35 cellular contexts compared by ENCODE assay signal in the genomic region with DNA sequence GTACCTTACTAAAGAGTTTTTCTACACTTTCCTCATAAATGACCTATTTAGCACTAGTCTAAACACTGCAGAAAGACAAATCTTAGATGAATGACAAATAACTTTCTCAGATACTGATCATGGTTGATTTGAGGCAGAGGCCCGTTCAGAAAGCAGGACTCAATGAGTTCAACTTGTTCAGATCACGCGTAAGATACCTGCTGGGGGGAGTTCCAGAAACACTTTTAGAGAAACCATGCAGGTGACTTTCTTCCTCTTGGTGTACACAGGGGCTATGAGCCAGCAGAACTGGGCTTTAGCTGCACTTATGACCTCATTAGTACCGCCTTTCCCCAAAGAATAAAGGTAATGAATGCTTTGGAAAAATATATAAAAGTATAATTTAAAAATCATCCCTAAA. TPM values are rescaled to one million over a fixed set of nuclear protein-coding genes. Genes with fewer than 3 reads are reported as not detected.
"Had no signal": no experiment of that assay in that cellular context is flagged by ENCODE, and none has a peak within 500 bp of the region (broad histone marks: within the 10 kb centered on the region; RNA-seq: fewer than 3 reads in every experiment).

No MANE protein-coding gene starts in this region.

- H3K9me3 ChIP-seq: MG63 had no signal

- H3K4me2 ChIP-seq: KMS-11 had no signal

- H3K36me3 ChIP-seq: MG63 had no signal

- H3K27me3 ChIP-seq: MG63 had no signal

- H3K9ac ChIP-seq: KMS-11 had no signal

- H3K27ac ChIP-seq: KMS-11 had no signal

- H3K4me3 ChIP-seq: MG63 had no signal

- DNase-seq: Karpas-422, Kasumi-1, KG1, MG63, MM.1S, MV-4-11, NCI-H1048, NCI-H1092, NCI-H1092 treated with DMSO at 0.1 percent for 48 hours, NCI-H1105, NCI-H1105 treated with DMSO at 0.1 percent for 48 hours, NCI-H1417, NCI-H1417 treated with DMSO at 0.1 percent for 48 hours, NCI-H1436, NCI-H1436 treated with DMSO at 0.1 percent for 48 hours, NCI-H146, NCI-H1694, NCI-H1694 treated with DMSO at 0.1 percent for 48 hours, NCI-H187, NCI-H187 treated with DMSO at 0.1 percent for 48 hours, NCI-H1930, NCI-H2029, NCI-H2029 treated with DMSO at 0.1 percent for 48 hours, NCI-H2081, NCI-H2081 treated with DMSO at 0.1 percent for 48 hours, NCI-H2107, NCI-H2171, NCI-H2171 treated with DMSO at 0.1 percent for 48 hours, NCI-H2227 treated with DMSO at 0.1 percent for 48 hours, NCI-H226, NCI-H345, NCI-H446, NCI-H446 treated with DMSO at 0.1 percent for 48 hours had no signal

RNA-seq across cellular contexts. Expression of gene TTC39A, which starts 38.8 kb away (rescaled TPM):
- total RNA-seq: LHCN-M2 had no signal
